In genomic region chrY:9396527-9396926, GRCh38 we compare ENCODE assay signal across 12 cellular contexts. TPM values are rescaled to one million over a fixed set of nuclear protein-coding genes. Genes with fewer than 3 reads are reported as not detected.
"Had no signal": no experiment of that assay in that cellular context is flagged by ENCODE, and none has a peak within 500 bp of the region (broad histone marks: within the 10 kb centered on the region; RNA-seq: fewer than 3 reads in every experiment).

No MANE protein-coding gene starts in this region.

RNA-seq across cellular contexts. Expression of gene TSPY3, which starts 1.7 kb away (rescaled TPM):
- total RNA-seq: activated CD8-positive, alpha-beta T cell treated with anti-CD3 and anti-CD28 coated beads for 36 hours; activated naive CD4-positive, alpha-beta T cell treated with anti-CD3 and anti-CD28 coated beads, Interleukin-2, amount 50 U/mL, for 72 hours; activated T-helper 17 cell treated with anti-CD3 and anti-CD28 coated beads, Interleukin-2, amount 50 U/mL, for 72 hours; bronchial epithelial cell; IMR-90; K562; M059J; PC-3; Peyer's patch; SJCRH30; T-helper 1 cell treated with Interleukin-12 subunit alpha and Interleukin-12 subunit beta and Interleukin-4 antibody, amounts not matched to agents 30 ng/mL and 1 ng/mL, for 36 hours; T-helper 2 cell treated with Interferon-gamma antibody and Interleukin-4, amounts not matched to agents 100 ng/mL and 5 ng/mL, for 36 hours had no signal

RNA-seq across cellular contexts. Expression of gene TSPY8, which starts 38.9 kb away (rescaled TPM):
- total RNA-seq: activated CD8-positive, alpha-beta T cell treated with anti-CD3 and anti-CD28 coated beads for 36 hours; activated naive CD4-positive, alpha-beta T cell treated with anti-CD3 and anti-CD28 coated beads, Interleukin-2, amount 50 U/mL, for 72 hours; activated T-helper 17 cell treated with anti-CD3 and anti-CD28 coated beads, Interleukin-2, amount 50 U/mL, for 72 hours; bronchial epithelial cell; IMR-90; K562; M059J; PC-3; Peyer's patch; SJCRH30; T-helper 1 cell treated with Interleukin-12 subunit alpha and Interleukin-12 subunit beta and Interleukin-4 antibody, amounts not matched to agents 30 ng/mL and 1 ng/mL, for 36 hours; T-helper 2 cell treated with Interferon-gamma antibody and Interleukin-4, amounts not matched to agents 100 ng/mL and 5 ng/mL, for 36 hours had no signal

RNA-seq across cellular contexts. Expression of gene TSPY4, which starts 59.3 kb away (rescaled TPM):
- total RNA-seq: activated CD8-positive, alpha-beta T cell treated with anti-CD3 and anti-CD28 coated beads for 36 hours; activated naive CD4-positive, alpha-beta T cell treated with anti-CD3 and anti-CD28 coated beads, Interleukin-2, amount 50 U/mL, for 72 hours; activated T-helper 17 cell treated with anti-CD3 and anti-CD28 coated beads, Interleukin-2, amount 50 U/mL, for 72 hours; bronchial epithelial cell; IMR-90; K562; M059J; PC-3; Peyer's patch; SJCRH30; T-helper 1 cell treated with Interleukin-12 subunit alpha and Interleukin-12 subunit beta and Interleukin-4 antibody, amounts not matched to agents 30 ng/mL and 1 ng/mL, for 36 hours; T-helper 2 cell treated with Interferon-gamma antibody and Interleukin-4, amounts not matched to agents 100 ng/mL and 5 ng/mL, for 36 hours had no signal
